In the genomic region with DNA sequence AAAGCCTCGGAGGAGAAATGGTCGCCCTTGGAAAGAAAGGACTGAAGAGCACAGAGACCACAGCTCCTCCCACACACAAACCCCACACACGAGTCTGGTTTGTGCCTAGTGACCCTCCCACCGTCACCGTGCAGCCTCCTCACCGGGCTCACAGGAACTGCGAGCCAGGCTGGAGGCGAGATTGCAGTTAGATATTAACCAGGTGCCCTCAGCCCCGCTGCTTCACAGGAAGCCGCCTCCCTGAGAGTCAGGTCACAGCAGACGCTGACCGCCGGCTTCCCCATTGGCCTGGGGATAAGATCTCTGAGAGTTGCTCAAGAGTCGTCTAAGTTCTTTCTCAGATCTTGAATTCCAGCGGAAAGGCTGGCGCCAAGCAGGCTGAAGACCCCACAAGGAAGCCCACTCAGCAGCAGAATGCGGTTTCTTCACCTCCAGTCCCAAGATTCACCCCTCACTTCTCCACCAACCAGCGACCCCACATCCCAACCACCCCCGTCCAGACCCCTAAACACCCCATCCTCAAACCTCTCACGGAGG, we compare ENCODE assay signal across 1 cellular context.
TF ChIP-seq lines count a peak whose summit lies in the region.

No MANE protein-coding gene starts in this region.

TF ChIP-seq in K562, 482 proteins besides CTCF, POLR2A, EP300 and RAD21 (continues in another document):
- no peak for TF ChIP-seq PYGO2 (tag; IDR thresholded peaks at IDR 0.05)
- TF ChIP-seq JUND (IDR thresholded peaks at IDR 0.05; ENCODE audit: borderline replicate concordance, low read depth, low read length) = peak; percentile 49; the same call in 1 of the 2 replicates
- TF ChIP-seq JUND (tag; IDR thresholded peaks at IDR 0.05; ENCODE audit: borderline replicate concordance, low read depth, low read length) = no peak; the same call in 2 of the 3 replicates
- TF ChIP-seq, protein P1, sequence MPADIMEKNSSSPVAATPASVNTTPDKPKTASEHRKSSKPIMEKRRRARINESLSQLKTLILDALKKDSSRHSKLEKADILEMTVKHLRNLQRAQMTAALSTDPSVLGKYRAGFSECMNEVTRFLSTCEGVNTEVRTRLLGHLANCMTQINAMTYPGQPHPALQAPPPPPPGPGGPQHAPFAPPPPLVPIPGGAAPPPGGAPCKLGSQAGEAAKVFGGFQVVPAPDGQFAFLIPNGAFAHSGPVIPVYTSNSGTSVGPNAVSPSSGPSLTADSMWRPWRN (IDR thresholded peaks at IDR 0.05; ENCODE audit: low read depth) = peak; percentile 52; the same call in 1 of the 2 replicates
- 0 out of 2 replicates have a peak, but pooled peaks have one; percentile 34 for TF ChIP-seq KLF16 (IDR thresholded peaks at IDR 0.05)
- peak; percentile 86 for TF ChIP-seq ZNF766 (CRISPR knock-in tag; conservative IDR thresholded peaks at IDR 0.05)
- TF ChIP-seq, protein P2, sequence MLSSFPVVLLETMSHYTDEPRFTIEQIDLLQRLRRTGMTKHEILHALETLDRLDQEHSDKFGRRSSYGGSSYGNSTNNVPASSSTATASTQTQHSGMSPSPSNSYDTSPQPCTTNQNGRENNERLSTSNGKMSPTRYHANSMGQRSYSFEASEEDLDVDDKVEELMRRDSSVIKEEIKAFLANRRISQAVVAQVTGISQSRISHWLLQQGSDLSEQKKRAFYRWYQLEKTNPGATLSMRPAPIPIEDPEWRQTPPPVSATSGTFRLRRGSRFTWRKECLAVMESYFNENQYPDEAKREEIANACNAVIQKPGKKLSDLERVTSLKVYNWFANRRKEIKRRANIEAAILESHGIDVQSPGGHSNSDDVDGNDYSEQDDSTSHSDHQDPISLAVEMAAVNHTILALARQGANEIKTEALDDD (IDR thresholded peaks at IDR 0.05) = peak; percentile 59
- TF ChIP-seq ZKSCAN1 (IDR thresholded peaks at IDR 0.05; ENCODE audit: low read depth, low read length) = no peak
- TF ChIP-seq TAF9B (IDR thresholded peaks at IDR 0.05; ENCODE audit: partially characterized antibody) = no peak
- TF ChIP-seq POLR2G (IDR thresholded peaks at IDR 0.05; ENCODE audit: low read depth, low read length) = no peak
- peak; percentile 50; the same call in 1 of the 2 replicates for TF ChIP-seq L3MBTL2 (IDR thresholded peaks at IDR 0.05)
- TF ChIP-seq ARID1B (IDR thresholded peaks at IDR 0.05) = peak; percentile 52
- no peak for TF ChIP-seq ATF1 (CRISPR knock-in tag; IDR thresholded peaks at IDR 0.05)
- TF ChIP-seq ATF1 (tag; IDR thresholded peaks at IDR 0.05) = peak; percentile 6; the same call in 1 of the 2 replicates
- TF ChIP-seq ZNF133 (CRISPR knock-in tag; IDR thresholded peaks at IDR 0.05) = no peak
- TF ChIP-seq TEAD4 (IDR thresholded peaks at IDR 0.05; ENCODE audit: low read length) = 0 out of 2 replicates have a peak, but pooled peaks have one; percentile 18
- TF ChIP-seq TEAD4 (CRISPR knock-in tag; IDR thresholded peaks at IDR 0.05; ENCODE audit: borderline replicate concordance) = no peak
- peak; percentile 68; the same call in 1 of the 2 replicates for TF ChIP-seq GATA2 (CRISPR knock-in tag; IDR thresholded peaks at IDR 0.05)
- TF ChIP-seq RNF2 (IDR thresholded peaks at IDR 0.05) = peak; percentile 59; the same call in 1 of the 2 replicates
- TF ChIP-seq PHF8 (IDR thresholded peaks at IDR 0.05; ENCODE audit: borderline replicate concordance, low read length) = 0 out of 2 replicates have a peak, but pooled peaks have one; percentile 11
- TF ChIP-seq SMAD4 (CRISPR knock-in tag; conservative IDR thresholded peaks at IDR 0.05) = peak; percentile 69
- peak; percentile 60 for TF ChIP-seq CREM (IDR thresholded peaks at IDR 0.05; ENCODE audit: low read depth)
- TF ChIP-seq ZBTB7A (IDR thresholded peaks at IDR 0.05; ENCODE audit: borderline replicate concordance, control insufficient read depth, low read depth, low read length) = peak; percentile 72
- TF ChIP-seq DPF2 (IDR thresholded peaks at IDR 0.05) = peak; percentile 55; the same call in 1 of the 2 replicates
- no peak for TF ChIP-seq MAFG (tag; conservative IDR thresholded peaks at IDR 0.05)
- TF ChIP-seq TSC22D4 (tag; IDR thresholded peaks at IDR 0.05) = no peak
- no peak for TF ChIP-seq NR2C1 (IDR thresholded peaks at IDR 0.05)
- 0 out of 2 replicates have a peak, but pooled peaks have one; percentile 10 for TF ChIP-seq NR2C1 (tag; IDR thresholded peaks at IDR 0.05)
- peak; percentile 33 for TF ChIP-seq CXXC5 (CRISPR knock-in tag; IDR thresholded peaks at IDR 0.05)
- peak; percentile 37 for TF ChIP-seq TAF1 (IDR thresholded peaks at IDR 0.05; ENCODE audit: control insufficient read depth, extremely low read depth, insufficient read depth, low read length, severe bottlenecking)
- peak; percentile 84 for TF ChIP-seq CEBPG (CRISPR knock-in tag; IDR thresholded peaks at IDR 0.05)
- TF ChIP-seq CEBPG (tag; conservative IDR thresholded peaks at IDR 0.05 in 1 of 2, IDR thresholded peaks at IDR 0.05 in 1 of 2) = peak; percentile 73 to 89
- TF ChIP-seq RFX5 (IDR thresholded peaks at IDR 0.05; ENCODE audit: low read depth, low read length) = no peak
- no peak for TF ChIP-seq ZNF175 (CRISPR knock-in tag; IDR thresholded peaks at IDR 0.05; ENCODE audit: low read depth)
- TF ChIP-seq MED1 (CRISPR knock-in tag; IDR thresholded peaks at IDR 0.05; ENCODE audit: borderline replicate concordance) = no peak
- TF ChIP-seq ATF7 (IDR thresholded peaks at IDR 0.05) = 0 out of 2 replicates have a peak, but pooled peaks have one; percentile 16
- TF ChIP-seq, protein P3, sequence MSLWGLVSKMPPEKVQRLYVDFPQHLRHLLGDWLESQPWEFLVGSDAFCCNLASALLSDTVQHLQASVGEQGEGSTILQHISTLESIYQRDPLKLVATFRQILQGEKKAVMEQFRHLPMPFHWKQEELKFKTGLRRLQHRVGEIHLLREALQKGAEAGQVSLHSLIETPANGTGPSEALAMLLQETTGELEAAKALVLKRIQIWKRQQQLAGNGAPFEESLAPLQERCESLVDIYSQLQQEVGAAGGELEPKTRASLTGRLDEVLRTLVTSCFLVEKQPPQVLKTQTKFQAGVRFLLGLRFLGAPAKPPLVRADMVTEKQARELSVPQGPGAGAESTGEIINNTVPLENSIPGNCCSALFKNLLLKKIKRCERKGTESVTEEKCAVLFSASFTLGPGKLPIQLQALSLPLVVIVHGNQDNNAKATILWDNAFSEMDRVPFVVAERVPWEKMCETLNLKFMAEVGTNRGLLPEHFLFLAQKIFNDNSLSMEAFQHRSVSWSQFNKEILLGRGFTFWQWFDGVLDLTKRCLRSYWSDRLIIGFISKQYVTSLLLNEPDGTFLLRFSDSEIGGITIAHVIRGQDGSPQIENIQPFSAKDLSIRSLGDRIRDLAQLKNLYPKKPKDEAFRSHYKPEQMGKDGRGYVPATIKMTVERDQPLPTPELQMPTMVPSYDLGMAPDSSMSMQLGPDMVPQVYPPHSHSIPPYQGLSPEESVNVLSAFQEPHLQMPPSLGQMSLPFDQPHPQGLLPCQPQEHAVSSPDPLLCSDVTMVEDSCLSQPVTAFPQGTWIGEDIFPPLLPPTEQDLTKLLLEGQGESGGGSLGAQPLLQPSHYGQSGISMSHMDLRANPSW (CRISPR knock-in tag; IDR thresholded peaks at IDR 0.05) = no peak
- peak; percentile 45; the same call in 1 of the 2 replicates for TF ChIP-seq POLR2AphosphoS5 (IDR thresholded peaks at IDR 0.05; ENCODE audit: control insufficient read depth, insufficient read depth, low read depth, low read length)
- TF ChIP-seq BHLHE40 (IDR thresholded peaks at IDR 0.05; ENCODE audit: low read length) = peak; percentile 30; the same call in 1 of the 2 replicates
- no peak for TF ChIP-seq CCNT2 (IDR thresholded peaks at IDR 0.05; ENCODE audit: borderline replicate concordance, extremely low read depth, insufficient read length, low read depth, low read length)
- no peak for TF ChIP-seq TRIM28 (IDR thresholded peaks at IDR 0.05)
- peak; percentile 29; the same call in 1 of the 2 replicates for TF ChIP-seq CBFA2T3 (IDR thresholded peaks at IDR 0.05)
- TF ChIP-seq, protein P4, sequence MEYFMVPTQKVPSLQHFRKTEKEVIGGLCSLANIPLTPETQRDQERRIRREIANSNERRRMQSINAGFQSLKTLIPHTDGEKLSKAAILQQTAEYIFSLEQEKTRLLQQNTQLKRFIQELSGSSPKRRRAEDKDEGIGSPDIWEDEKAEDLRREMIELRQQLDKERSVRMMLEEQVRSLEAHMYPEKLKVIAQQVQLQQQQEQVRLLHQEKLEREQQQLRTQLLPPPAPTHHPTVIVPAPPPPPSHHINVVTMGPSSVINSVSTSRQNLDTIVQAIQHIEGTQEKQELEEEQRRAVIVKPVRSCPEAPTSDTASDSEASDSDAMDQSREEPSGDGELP (CRISPR knock-in tag; IDR thresholded peaks at IDR 0.05; ENCODE audit: borderline replicate concordance) = peak; percentile 46; the same call in 1 of the 2 replicates
- TF ChIP-seq POLR2H (tag; IDR thresholded peaks at IDR 0.05; ENCODE audit: low read depth) = no peak
- TF ChIP-seq, protein P5, sequence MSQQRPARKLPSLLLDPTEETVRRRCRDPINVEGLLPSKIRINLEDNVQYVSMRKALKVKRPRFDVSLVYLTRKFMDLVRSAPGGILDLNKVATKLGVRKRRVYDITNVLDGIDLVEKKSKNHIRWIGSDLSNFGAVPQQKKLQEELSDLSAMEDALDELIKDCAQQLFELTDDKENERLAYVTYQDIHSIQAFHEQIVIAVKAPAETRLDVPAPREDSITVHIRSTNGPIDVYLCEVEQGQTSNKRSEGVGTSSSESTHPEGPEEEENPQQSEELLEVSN (IDR thresholded peaks at IDR 0.05; ENCODE audit: borderline replicate concordance in 1 of 2, extremely low read depth in 1 of 2, insufficient read depth in 1 of 2, insufficient read length in 1 of 2, low read depth in 1 of 2, low read length in 1 of 2, poor library complexity in 1 of 2, severe bottlenecking in 1 of 2) = peak in 1 of 2 experiments; percentile 35
- TF ChIP-seq ZEB2 (IDR thresholded peaks at IDR 0.05) = peak; percentile 71; the same call in 1 of the 2 replicates
- peak in 1 of 2 experiments; percentile 53; a peak in 1 of 4 replicates for TF ChIP-seq RCOR1 (IDR thresholded peaks at IDR 0.05; ENCODE audit: borderline replicate concordance in 1 of 2, low read depth in 2 of 2, low read length in 2 of 2)
- TF ChIP-seq, protein P6, sequence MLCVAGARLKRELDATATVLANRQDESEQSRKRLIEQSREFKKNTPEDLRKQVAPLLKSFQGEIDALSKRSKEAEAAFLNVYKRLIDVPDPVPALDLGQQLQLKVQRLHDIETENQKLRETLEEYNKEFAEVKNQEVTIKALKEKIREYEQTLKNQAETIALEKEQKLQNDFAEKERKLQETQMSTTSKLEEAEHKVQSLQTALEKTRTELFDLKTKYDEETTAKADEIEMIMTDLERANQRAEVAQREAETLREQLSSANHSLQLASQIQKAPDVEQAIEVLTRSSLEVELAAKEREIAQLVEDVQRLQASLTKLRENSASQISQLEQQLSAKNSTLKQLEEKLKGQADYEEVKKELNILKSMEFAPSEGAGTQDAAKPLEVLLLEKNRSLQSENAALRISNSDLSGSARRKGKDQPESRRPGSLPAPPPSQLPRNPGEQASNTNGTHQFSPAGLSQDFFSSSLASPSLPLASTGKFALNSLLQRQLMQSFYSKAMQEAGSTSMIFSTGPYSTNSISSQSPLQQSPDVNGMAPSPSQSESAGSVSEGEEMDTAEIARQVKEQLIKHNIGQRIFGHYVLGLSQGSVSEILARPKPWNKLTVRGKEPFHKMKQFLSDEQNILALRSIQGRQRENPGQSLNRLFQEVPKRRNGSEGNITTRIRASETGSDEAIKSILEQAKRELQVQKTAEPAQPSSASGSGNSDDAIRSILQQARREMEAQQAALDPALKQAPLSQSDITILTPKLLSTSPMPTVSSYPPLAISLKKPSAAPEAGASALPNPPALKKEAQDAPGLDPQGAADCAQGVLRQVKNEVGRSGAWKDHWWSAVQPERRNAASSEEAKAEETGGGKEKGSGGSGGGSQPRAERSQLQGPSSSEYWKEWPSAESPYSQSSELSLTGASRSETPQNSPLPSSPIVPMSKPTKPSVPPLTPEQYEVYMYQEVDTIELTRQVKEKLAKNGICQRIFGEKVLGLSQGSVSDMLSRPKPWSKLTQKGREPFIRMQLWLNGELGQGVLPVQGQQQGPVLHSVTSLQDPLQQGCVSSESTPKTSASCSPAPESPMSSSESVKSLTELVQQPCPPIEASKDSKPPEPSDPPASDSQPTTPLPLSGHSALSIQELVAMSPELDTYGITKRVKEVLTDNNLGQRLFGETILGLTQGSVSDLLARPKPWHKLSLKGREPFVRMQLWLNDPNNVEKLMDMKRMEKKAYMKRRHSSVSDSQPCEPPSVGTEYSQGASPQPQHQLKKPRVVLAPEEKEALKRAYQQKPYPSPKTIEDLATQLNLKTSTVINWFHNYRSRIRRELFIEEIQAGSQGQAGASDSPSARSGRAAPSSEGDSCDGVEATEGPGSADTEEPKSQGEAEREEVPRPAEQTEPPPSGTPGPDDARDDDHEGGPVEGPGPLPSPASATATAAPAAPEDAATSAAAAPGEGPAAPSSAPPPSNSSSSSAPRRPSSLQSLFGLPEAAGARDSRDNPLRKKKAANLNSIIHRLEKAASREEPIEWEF (CRISPR knock-in tag; IDR thresholded peaks at IDR 0.05) = no peak
- TF ChIP-seq C11orf30 (IDR thresholded peaks at IDR 0.05; ENCODE audit: low read depth) = no peak
- TF ChIP-seq MAZ (CRISPR knock-in tag; conservative IDR thresholded peaks at IDR 0.05 in 1 of 2, IDR thresholded peaks at IDR 0.05 in 1 of 2) = 0 out of 4 replicates have a peak, but pooled peaks of 1 of the 2 experiments have one; percentile 47
- peak; percentile 42; the same call in 1 of the 2 replicates for TF ChIP-seq CTBP1 (IDR thresholded peaks at IDR 0.05; ENCODE audit: borderline replicate concordance)
- TF ChIP-seq ZNF431 (CRISPR knock-in tag; IDR thresholded peaks at IDR 0.05) = no peak
- TF ChIP-seq SMARCE1 (IDR thresholded peaks at IDR 0.05) = peak; percentile 40; the same call in 1 of the 2 replicates
- TF ChIP-seq, protein P7, sequence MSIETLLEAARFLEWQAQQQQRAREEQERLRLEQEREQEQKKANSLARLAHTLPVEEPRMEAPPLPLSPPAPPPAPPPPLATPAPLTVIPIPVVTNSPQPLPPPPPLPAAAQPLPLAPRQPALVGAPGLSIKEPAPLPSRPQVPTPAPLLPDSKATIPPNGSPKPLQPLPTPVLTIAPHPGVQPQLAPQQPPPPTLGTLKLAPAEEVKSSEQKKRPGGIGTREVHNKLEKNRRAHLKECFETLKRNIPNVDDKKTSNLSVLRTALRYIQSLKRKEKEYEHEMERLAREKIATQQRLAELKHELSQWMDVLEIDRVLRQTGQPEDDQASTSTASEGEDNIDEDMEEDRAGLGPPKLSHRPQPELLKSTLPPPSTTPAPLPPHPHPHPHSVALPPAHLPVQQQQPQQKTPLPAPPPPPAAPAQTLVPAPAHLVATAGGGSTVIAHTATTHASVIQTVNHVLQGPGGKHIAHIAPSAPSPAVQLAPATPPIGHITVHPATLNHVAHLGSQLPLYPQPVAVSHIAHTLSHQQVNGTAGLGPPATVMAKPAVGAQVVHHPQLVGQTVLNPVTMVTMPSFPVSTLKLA (conservative IDR thresholded peaks at IDR 0.05) = peak in 1 of 2 experiments; percentile 36; a peak in 1 of 4 replicates
- TF ChIP-seq SRF (CRISPR knock-in tag; IDR thresholded peaks at IDR 0.05) = peak in 1 of 2 experiments; percentile 72; a peak in 1 of 4 replicates
- no peak for TF ChIP-seq HNRNPL (IDR thresholded peaks at IDR 0.05; ENCODE audit: low read depth, low read length)
- TF ChIP-seq LEF1 (IDR thresholded peaks at IDR 0.05) = peak; percentile 20; the same call in 1 of the 2 replicates
- TF ChIP-seq GABPA (tag; conservative IDR thresholded peaks at IDR 0.05; ENCODE audit: low read depth) = 0 out of 2 replicates have a peak, but pooled peaks have one; percentile 46
- TF ChIP-seq ZNF263 (CRISPR knock-in tag; IDR thresholded peaks at IDR 0.05; ENCODE audit: borderline replicate concordance) = peak; percentile 42; the same call in 1 of the 2 replicates
